Comparison of ENCODE assay signal across 1 cellular context in the genomic region with DNA sequence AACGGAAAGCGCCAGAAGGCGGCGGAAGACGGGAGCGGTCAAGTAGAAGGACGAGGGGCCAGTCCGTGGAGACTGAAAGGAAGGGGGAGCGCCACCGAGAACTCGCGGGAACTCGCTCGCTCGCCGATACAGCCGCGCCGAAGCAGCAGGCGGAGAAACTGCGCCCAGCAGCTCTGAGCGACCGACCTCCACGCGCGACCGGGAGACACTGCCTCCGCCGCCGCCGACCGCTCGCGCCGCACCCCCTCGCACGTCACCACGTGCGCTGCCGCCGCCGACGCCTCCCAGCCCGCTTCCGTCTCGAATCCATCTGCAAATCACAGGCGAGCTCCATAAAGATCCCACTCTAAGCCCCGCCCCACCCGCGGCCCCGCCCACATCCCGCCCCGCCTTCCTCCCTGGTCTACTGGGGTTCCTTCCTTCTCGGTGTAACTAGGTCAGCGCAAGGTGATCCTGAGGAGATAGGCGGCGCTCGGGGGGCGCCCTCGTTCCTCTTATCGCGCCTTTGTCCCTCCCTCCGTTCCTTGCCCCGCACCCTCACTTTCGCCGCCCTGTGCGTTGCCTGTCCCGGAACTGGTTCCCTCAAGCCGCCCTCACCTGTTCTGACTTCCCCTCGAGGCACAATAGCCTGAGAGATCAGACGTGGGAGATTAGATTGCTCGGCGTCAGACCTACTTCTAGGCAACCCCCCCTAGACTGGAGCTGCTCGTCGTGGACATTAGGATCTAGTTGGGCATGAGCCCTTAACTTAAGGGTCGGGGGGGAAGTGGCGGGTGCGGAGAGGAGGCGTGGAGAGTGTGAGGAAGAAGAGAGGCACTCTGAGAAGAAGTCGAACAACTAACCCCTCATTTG.
TF ChIP-seq lines count a peak whose summit lies in the region.

A gene (minus strand): TSS at position 210 of the 852 bp plus-strand sequence. CDS start 7,750 bp downstream, outside the sequence.

TF ChIP-seq in IMR-90, 13 proteins besides CTCF, POLR2A, EP300 and RAD21 (continued from another document):
- TF ChIP-seq FOS (IDR thresholded peaks at IDR 0.05; ENCODE audit: low read depth, low read length) (no peak), RFX5 (IDR thresholded peaks at IDR 0.05; ENCODE audit: low read depth, low read length) (no peak), CHD1 (IDR thresholded peaks at IDR 0.05; ENCODE audit: low read depth, low read length) (no peak), CEBPB (IDR thresholded peaks at IDR 0.05; ENCODE audit: low read depth, low read length) (no peak), MAZ (IDR thresholded peaks at IDR 0.05; ENCODE audit: borderline replicate concordance, low read depth, low read length) (peak; percentile 62; the same call in 1 of the 2 replicates), RCOR1 (IDR thresholded peaks at IDR 0.05; ENCODE audit: insufficient replicate concordance, low read length) (no peak), MXI1 (IDR thresholded peaks at IDR 0.05; ENCODE audit: borderline replicate concordance, low read depth, low read length) (peak; percentile 94)
- TF ChIP-seq, protein P1, sequence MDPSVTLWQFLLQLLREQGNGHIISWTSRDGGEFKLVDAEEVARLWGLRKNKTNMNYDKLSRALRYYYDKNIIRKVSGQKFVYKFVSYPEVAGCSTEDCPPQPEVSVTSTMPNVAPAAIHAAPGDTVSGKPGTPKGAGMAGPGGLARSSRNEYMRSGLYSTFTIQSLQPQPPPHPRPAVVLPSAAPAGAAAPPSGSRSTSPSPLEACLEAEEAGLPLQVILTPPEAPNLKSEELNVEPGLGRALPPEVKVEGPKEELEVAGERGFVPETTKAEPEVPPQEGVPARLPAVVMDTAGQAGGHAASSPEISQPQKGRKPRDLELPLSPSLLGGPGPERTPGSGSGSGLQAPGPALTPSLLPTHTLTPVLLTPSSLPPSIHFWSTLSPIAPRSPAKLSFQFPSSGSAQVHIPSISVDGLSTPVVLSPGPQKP (IDR thresholded peaks at IDR 0.05; ENCODE audit: borderline replicate concordance, low read depth, low read length): no peak
- TF ChIP-seq, protein P2, sequence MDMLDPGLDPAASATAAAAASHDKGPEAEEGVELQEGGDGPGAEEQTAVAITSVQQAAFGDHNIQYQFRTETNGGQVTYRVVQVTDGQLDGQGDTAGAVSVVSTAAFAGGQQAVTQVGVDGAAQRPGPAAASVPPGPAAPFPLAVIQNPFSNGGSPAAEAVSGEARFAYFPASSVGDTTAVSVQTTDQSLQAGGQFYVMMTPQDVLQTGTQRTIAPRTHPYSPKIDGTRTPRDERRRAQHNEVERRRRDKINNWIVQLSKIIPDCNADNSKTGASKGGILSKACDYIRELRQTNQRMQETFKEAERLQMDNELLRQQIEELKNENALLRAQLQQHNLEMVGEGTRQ (IDR thresholded peaks at IDR 0.05; ENCODE audit: low read depth, low read length): peak; percentile 62; the same call in 1 of the 2 replicates
